Comparison of ENCODE assay signal across 8 cellular contexts in genomic region chr2:221570321-221571107, GRCh38. TPM values are rescaled to one million over a fixed set of nuclear protein-coding genes. Genes with fewer than 3 reads are reported as not detected.
DNase-seq lines count a peak whose midpoint lies in the region; ATAC-seq and TF ChIP-seq lines count a peak whose summit lies in the region.

No MANE protein-coding gene starts in this region.

- 3% methylated on average over 43 of the region's 43 CpGs for WGBS in tibial nerve, 2 donors

- in situ Hi-C loops in SK-MEL-5 (cut with HindIII; ENCODE audit: low pct_unique_long_range_greater_than_20kb, low sequenced_read_pairs) = no loop called here

- DNase-seq in SHP77 (lab: John Stamatoyannopoulos, UW) (peak; percentile 32 to 66), SHP77 treated with DMSO at 0.1 percent for 48 hours (lab: John Stamatoyannopoulos, UW) (no peak), SK-MEL-5 (ENCODE audit: low read depth, low spot score) (peak; percentile 54), coronary artery (ENCODE audit: low spot score) (no peak), tibial nerve (ENCODE audit: low spot score in 2 of 2) (no peak)
- no peak for DNase-seq in activated CD4-positive, CD25-positive, alpha-beta regulatory T cell treated with anti-CD3 and anti-CD28 coated beads, Interleukin-2, amount 50 U/mL, for 72 hours

- TF ChIP-seq CTCF in coronary artery (IDR thresholded peaks at IDR 0.05) (no peak), tibial nerve (IDR thresholded peaks at IDR 0.05) (no peak)

- H3K27me3 ChIP-seq in mononuclear cell (ENCODE audit: insufficient read depth, low read length) (peaks cover 69% of the 10 kb centered on the region), tibial nerve (peaks cover 0 to 48% of the 10 kb centered on the region in 2 donors)

- ATAC-seq in HG03378 (IDR thresholded peaks at IDR 0.05; ENCODE audit: unreplicated experiment) = no peak

- no peaks in the 10 kb centered on the region for H3K36me3 ChIP-seq in tibial nerve

- H3K9me3 ChIP-seq in mononuclear cell (ENCODE audit: low read depth, low read length) = no peaks in the 10 kb centered on the region
- no peaks in the 10 kb centered on the region for H3K9me3 ChIP-seq in tibial nerve

- no peak for TF ChIP-seq EP300 in tibial nerve (IDR thresholded peaks at IDR 0.05)

- H3K27ac ChIP-seq in coronary artery (no peak overlapping the region), tibial nerve (no peak overlapping the region)

- peak overlapping the region; percentile 83 for H3K4me3 ChIP-seq in coronary artery
- peak overlapping the region; percentile 76 for H3K4me3 ChIP-seq in mononuclear cell (ENCODE audit: low read length)
- peak overlapping the region; percentile 42 to 75 (median 60) for H3K4me3 ChIP-seq in tibial nerve

- TF ChIP-seq POLR2A in tibial nerve (IDR thresholded peaks at IDR 0.05) = no peak

- H3K4me1 ChIP-seq in mononuclear cell (ENCODE audit: insufficient read depth, low read length) (peaks cover 35% of the 10 kb centered on the region), tibial nerve (peaks cover 0 to 44% (median 7%) of the 10 kb centered on the region in 4 donors)

RNA-seq across cellular contexts. Expression of gene EPHA4, which starts 1.6 kb away (rescaled TPM):
- total RNA-seq in SK-MEL-5 (2014; rRNA removed; shearing (Covaris generic)) = 42.4 and 59.8 TPM in 2 replicates
- 26.1 and 37.2 TPM in 2 replicates for polyA plus RNA-seq in SK-MEL-5 (2015; cell fraction: cytosol; rRNA removed)
- 52.1 and 60.8 TPM in 2 replicates for polyA plus RNA-seq in SK-MEL-5 (2015; cell fraction: nucleus; rRNA removed)
- total RNA-seq in mononuclear cell (19.0 TPM), tibial nerve (10 to 100 TPM; 10.2 to 42.2 (median 20.6) TPM)

Comparison
In these comparisons a context has a peak if more than half of its experiments do, and no peak if none do; other contexts are left out.
1. DNase-seq: peak in SHP77 (2 of 2) and SK-MEL-5 (single experiment); none in SHP77 treated with DMSO at 0.1 percent for 48 hours (single experiment), coronary artery (single experiment), tibial nerve (0 of 2) and activated CD4-positive, CD25-positive, alpha-beta regulatory T cell treated with anti-CD3 and anti-CD28 coated beads, Interleukin-2, amount 50 U/mL, for 72 hours (single experiment).
2. Peak in every context shown above with its lines, with median percentiles within 50 percentile points of each other: H3K4me3 ChIP-seq.